18 cellular contexts compared by ENCODE assay signal in the genomic region with DNA sequence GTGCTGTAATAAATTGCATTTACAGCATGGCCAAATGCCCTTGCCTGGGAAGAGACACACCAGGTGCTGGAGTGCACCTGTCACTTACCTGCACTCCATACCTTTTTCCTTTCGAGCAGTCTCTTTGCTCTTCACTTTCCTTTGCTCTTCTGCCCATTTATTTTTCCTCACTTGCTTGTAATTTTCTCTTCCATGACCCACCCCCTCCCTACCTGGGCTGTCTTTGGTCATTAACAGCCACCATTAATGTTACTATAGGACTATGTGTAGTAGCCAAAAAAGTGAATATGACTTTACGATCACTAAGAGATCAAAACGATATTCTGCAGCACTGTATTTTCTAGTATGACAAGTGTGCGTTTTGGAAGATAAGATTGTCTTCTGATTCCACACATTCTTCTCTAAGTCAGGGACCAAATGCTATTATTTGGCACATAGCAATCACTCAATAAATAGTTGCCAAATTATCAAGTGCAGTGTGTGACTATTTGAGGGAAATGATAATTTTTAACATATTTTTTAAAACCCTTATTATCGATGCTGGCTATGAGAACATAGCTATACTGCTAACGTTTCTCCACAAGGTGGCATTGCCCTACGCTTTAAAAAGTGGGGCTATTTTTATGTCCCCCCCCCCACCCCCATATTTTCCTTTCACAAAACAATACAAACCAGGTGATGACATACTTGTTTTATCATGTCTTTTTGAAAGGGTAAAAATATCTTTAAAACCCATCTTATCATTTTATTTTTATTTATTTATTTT.
DNase-seq lines count a peak whose midpoint lies in the region; ATAC-seq and TF ChIP-seq lines count a peak whose summit lies in the region.
"Had no signal": no experiment of that assay in that cellular context is flagged by ENCODE, and none has a peak within 500 bp of the region (broad histone marks: within the 10 kb centered on the region; RNA-seq: fewer than 3 reads in every experiment).

No MANE protein-coding gene starts in this region.

- peaks cover 12 to 41% (median 22%) of the 10 kb centered on the region in 3 donors for H3K36me3 Mint-ChIP-seq in immature natural killer cell

- H3K4me2 ChIP-seq in DND-41 (ENCODE audit: insufficient read depth, low read length), result no peak overlapping the region
- H3K4me2 ChIP-seq: BLaER1 treated with 17β-estradiol and CSF1 and Interleukin-3, amounts not matched to agents 10 nM and 100 nM had no signal

- no peaks in the 10 kb centered on the region for H3K79me2 ChIP-seq in DND-41 (ENCODE audit: insufficient read depth, low read length)

- peak overlapping the region in 1 of 5 donors; percentile 42 for H3K4me3 Mint-ChIP-seq in immature natural killer cell
- H3K4me3 Mint-ChIP-seq: activated naive CD4-positive, alpha-beta T cell treated with anti-CD3 and anti-CD28 coated beads for 36 hours; dendritic cell treated with granulocyte-macrophage colony-stimulating factor and Interleukin-4, amounts not matched to agents 40 ng/mL and 50 ng/mL, for 4 days; T-helper 1 cell treated with Interleukin-12 subunit alpha and Interleukin-12 subunit beta and Interleukin-4 antibody, amounts not matched to agents 30 μg/mL and 1 μg/mL, for 36 hours had no signal

- H3K27ac ChIP-seq in AG04450 (ENCODE audit: low read depth, low read length) (no peak overlapping the region), DND-41 (ENCODE audit: low read length) (no peak overlapping the region), VCaP (peak overlapping the region; percentile 53)
- H3K27ac ChIP-seq: BLaER1 treated with 17β-estradiol and CSF1 and Interleukin-3, amounts not matched to agents 10 nM and 100 nM; lower lobe of right lung; suprapubic skin had no signal

- 0 out of 2 replicates have a peak, but pooled peaks cover 3% of the 10 kb centered on the region for H3K4me1 ChIP-seq in DND-41 (ENCODE audit: insufficient read depth, low read length)
- H3K4me1 ChIP-seq: BLaER1 treated with 17β-estradiol and CSF1 and Interleukin-3, amounts not matched to agents 10 nM and 100 nM; lower lobe of right lung had no signal

- no peak overlapping the region for H2AFZ ChIP-seq in DND-41 (ENCODE audit: low read depth, low read length)

- H3K9me3 ChIP-seq in AG04450 (ENCODE audit: control insufficient read depth, insufficient read depth, low read length) (no peaks in the 10 kb centered on the region), DND-41 (ENCODE audit: insufficient read depth, low read length, severe bottlenecking) (no peaks in the 10 kb centered on the region)
- H3K9me3 ChIP-seq: BLaER1 treated with 17β-estradiol and CSF1 and Interleukin-3, amounts not matched to agents 10 nM and 100 nM; lower lobe of right lung; suprapubic skin had no signal

- H3K9me3 Mint-ChIP-seq in immature natural killer cell, result no peaks in the 10 kb centered on the region
- H3K9me3 Mint-ChIP-seq: activated naive CD4-positive, alpha-beta T cell treated with anti-CD3 and anti-CD28 coated beads for 36 hours; dendritic cell treated with granulocyte-macrophage colony-stimulating factor and Interleukin-4, amounts not matched to agents 40 ng/mL and 50 ng/mL, for 4 days; T-helper 1 cell treated with Interleukin-12 subunit alpha and Interleukin-12 subunit beta and Interleukin-4 antibody, amounts not matched to agents 30 μg/mL and 1 μg/mL, for 36 hours had no signal

- POLR2A ChIA-PET in AG04450 (lab: Yijun Ruan, JAX), result no interaction called here

- H3K4me1 Mint-ChIP-seq in immature natural killer cell, result peaks cover 8 to 14% of the 10 kb centered on the region in 2 donors

- H3K27me3 Mint-ChIP-seq in immature natural killer cell (ENCODE audit: low read depth in 3 of 3), result peaks cover 2 to 5% (median 3%) of the 10 kb centered on the region in 3 donors
- H3K27me3 Mint-ChIP-seq: dendritic cell treated with granulocyte-macrophage colony-stimulating factor and Interleukin-4, amounts not matched to agents 40 ng/mL and 50 ng/mL, for 4 days had no signal

- H3K4me3 ChIP-seq in AG04450 (ENCODE audit: low read depth, low read length) (no peak overlapping the region), DND-41 (ENCODE audit: low read depth in 1 of 2, low read length in 2 of 2) (no peak overlapping the region)
- H3K4me3 ChIP-seq: BLaER1 treated with 17β-estradiol and CSF1 and Interleukin-3, amounts not matched to agents 10 nM and 100 nM; lower lobe of right lung; suprapubic skin had no signal

- no peaks in the 10 kb centered on the region for H4K20me1 ChIP-seq in DND-41 (ENCODE audit: insufficient read depth, low read length)

- H3K27me3 ChIP-seq in AG04450 (ENCODE audit: control insufficient read depth, insufficient read depth, low read length) (no peaks in the 10 kb centered on the region), DND-41 (ENCODE audit: insufficient read depth, low read length, poor library complexity) (no peaks in the 10 kb centered on the region)
- H3K27me3 ChIP-seq: BLaER1 treated with 17β-estradiol and CSF1 and Interleukin-3, amounts not matched to agents 10 nM and 100 nM; suprapubic skin had no signal

- no peak overlapping the region for H3K9ac ChIP-seq in DND-41 (ENCODE audit: low read depth, low read length)
- H3K9ac ChIP-seq: BLaER1 treated with 17β-estradiol and CSF1 and Interleukin-3, amounts not matched to agents 10 nM and 100 nM had no signal

- peak overlapping the region in 4 of 6 donors; percentile 74 to 85 (median 78) for H3K27ac Mint-ChIP-seq in immature natural killer cell
- H3K27ac Mint-ChIP-seq: activated naive CD4-positive, alpha-beta T cell treated with anti-CD3 and anti-CD28 coated beads for 36 hours; dendritic cell treated with granulocyte-macrophage colony-stimulating factor and Interleukin-4, amounts not matched to agents 40 ng/mL and 50 ng/mL, for 4 days; T-helper 1 cell treated with Interleukin-12 subunit alpha and Interleukin-12 subunit beta and Interleukin-4 antibody, amounts not matched to agents 30 μg/mL and 1 μg/mL, for 36 hours had no signal

- ATAC-seq in DND-41 (ENCODE audit: insufficient read depth, low read depth) (no peak), GM21529 (IDR thresholded peaks at IDR 0.05; ENCODE audit: unreplicated experiment) (no peak), GM18858 (IDR thresholded peaks at IDR 0.05; ENCODE audit: unreplicated experiment) (no peak)
- ATAC-seq: activated CD4-positive, CD25-positive, alpha-beta regulatory T cell treated with anti-CD3 and anti-CD28 coated beads, Interleukin-2, amount 50 U/mL, for 24 hours; lower lobe of right lung had no signal

- TF ChIP-seq CTCF in AG04450 (IDR thresholded peaks at IDR 0.05; ENCODE audit: low read depth, low read length) (peak; percentile 28; the same call in 1 of the 2 replicates), DND-41 (IDR thresholded peaks at IDR 0.05; ENCODE audit: borderline replicate concordance, extremely low read depth, low read length, poor library complexity, severe bottlenecking) (peak; percentile 45), VCaP (conservative IDR thresholded peaks at IDR 0.05) (peak; percentile 32)

- H3K36me3 ChIP-seq in DND-41 (ENCODE audit: insufficient read depth, low read length), result no peaks in the 10 kb centered on the region

- CTCF ChIA-PET in AG04450 (lab: Charles Lee), result interaction anchor here (1.0 to 4.0 kb wide), 6 partner anchors 8 to 505 kb away, joined by 5 to 59 read pairs (median 6); no protein-coding TSS in a partner anchor

- DNase-seq in AG04450 (ENCODE audit: low read depth, low spot score) (no peak), DND-41 (no peak), immature natural killer cell (no peak), NCI-H82 (lab: John Stamatoyannopoulos, UW) (no peak), NCI-H1048 (lab: John Stamatoyannopoulos, UW) (no peak)
- DNase-seq: activated CD8-positive, alpha-beta memory T cell treated with anti-CD3 and anti-CD28 coated beads, Interleukin-2, amount 50 U/mL, for 48 hours; activated naive CD4-positive, alpha-beta T cell treated with anti-CD3 and anti-CD28 coated beads for 36 hours; lower lobe of right lung; NCI-H1930; stimulated activated CD4-positive, alpha-beta T cell treated with anti-CD3 and anti-CD28 coated beads, Interleukin-2, amount 100 ng/mL, for 48 hours had no signal
